8 cellular contexts compared by ENCODE assay signal in genomic region chr20:32457476-32457986, GRCh38.
DNase-seq lines count a peak whose midpoint lies in the region; ATAC-seq and TF ChIP-seq lines count a peak whose summit lies in the region.

No MANE protein-coding gene starts in this region.

- no peak overlapping the region for H4K5ac ChIP-seq in mesendoderm (ENCODE audit: low read length)

- peak overlapping the region; percentile 86 for H3K27ac Mint-ChIP-seq in activated naive CD4-positive, alpha-beta T cell treated with anti-CD3 and anti-CD28 coated beads, Interleukin-2, amount 50 U/mL, for 24 hours
- H3K27ac Mint-ChIP-seq in endodermal cell = peak overlapping the region; percentile 84

- H3K79me2 ChIP-seq in mesendoderm (ENCODE audit: control insufficient read depth, insufficient read depth, low read length) (no peaks in the 10 kb centered on the region), PC-9 (ENCODE audit: low read depth) (no peaks in the 10 kb centered on the region)

- no peak overlapping the region for H2AK5ac ChIP-seq in mesendoderm (ENCODE audit: low read length)

- peaks cover 11% of the 10 kb centered on the region for H4K20me1 ChIP-seq in PC-9 (ENCODE audit: insufficient read depth)

- H3K4me3 Mint-ChIP-seq in activated naive CD4-positive, alpha-beta T cell treated with anti-CD3 and anti-CD28 coated beads, Interleukin-2, amount 50 U/mL, for 24 hours = no peak overlapping the region
- H3K4me3 Mint-ChIP-seq in endodermal cell = peak overlapping the region; percentile 48

- no peak for DNase-seq in activated naive CD4-positive, alpha-beta T cell treated with Interleukin-2 at 50 U/mL for 16 hours
- DNase-seq in NT2/D1 (ENCODE audit: low read depth, low spot score) = peak; percentile 82
- peak; percentile 96 for DNase-seq in endodermal cell
- DNase-seq in mesendoderm = peak; percentile 92
- peak; percentile 57 to 65 for DNase-seq in uterus
- DNase-seq in PC-9 = no peak

- H3K4me1 ChIP-seq in NT2/D1 (ENCODE audit: insufficient read depth, insufficient read length) (peaks cover 20% of the 10 kb centered on the region), endodermal cell (ENCODE audit: control insufficient read depth, insufficient read depth, low read length) (peaks cover 12% of the 10 kb centered on the region), mesendoderm (ENCODE audit: control insufficient read depth, low read depth, low read length) (peaks cover 2% of the 10 kb centered on the region), uterus (peaks cover 0 to 10% of the 10 kb centered on the region in 2 donors), PC-9 (replicated peaks; ENCODE audit: insufficient read depth) (no peaks in the 10 kb centered on the region)

- H3K4me3 ChIP-seq in NT2/D1 (ENCODE audit: insufficient read length, low read depth) (peak overlapping the region; percentile 37), endodermal cell (ENCODE audit: low read length) (no peak overlapping the region), mesendoderm (ENCODE audit: low read length) (no peak overlapping the region), uterus (peak overlapping the region; percentile 33 to 44), PC-9 (no peak overlapping the region)

- H3K9me3 ChIP-seq in NT2/D1 (ENCODE audit: insufficient read depth, low read length) (no peaks in the 10 kb centered on the region), endodermal cell (ENCODE audit: control insufficient read depth, low read length) (no peaks in the 10 kb centered on the region), uterus (no peaks in the 10 kb centered on the region), PC-9 (ENCODE audit: insufficient read depth, low read depth) (no peaks in the 10 kb centered on the region)

- H3K4me1 Mint-ChIP-seq in activated naive CD4-positive, alpha-beta T cell treated with anti-CD3 and anti-CD28 coated beads, Interleukin-2, amount 50 U/mL, for 24 hours = peaks cover 8% of the 10 kb centered on the region
- peaks cover 15% of the 10 kb centered on the region for H3K4me1 Mint-ChIP-seq in endodermal cell

- no peak overlapping the region for H3K4ac ChIP-seq in mesendoderm (ENCODE audit: low read depth, low read length)

- no TSS peak for BruUV-seq in PC-9 (replicated peaks; lab: Mats Ljungman, UMichigan)

- peaks cover 43% of the 10 kb centered on the region for H3K36me3 ChIP-seq in NT2/D1 (ENCODE audit: insufficient read depth, insufficient read length, low read length)
- H3K36me3 ChIP-seq in endodermal cell (ENCODE audit: control insufficient read depth, insufficient read depth, low read length) = peaks cover 52% of the 10 kb centered on the region
- H3K36me3 ChIP-seq in mesendoderm (ENCODE audit: control insufficient read depth, insufficient read depth, low read length) = no peaks in the 10 kb centered on the region
- no peaks in the 10 kb centered on the region for H3K36me3 ChIP-seq in uterus
- no peaks in the 10 kb centered on the region for H3K36me3 ChIP-seq in PC-9 (ENCODE audit: low read depth)

- H2BK120ac ChIP-seq in mesendoderm (ENCODE audit: low read depth, low read length) = no peak overlapping the region

- CTCF ChIA-PET in PC-9 (lab: Charles Lee) = no interaction called here

- H4K8ac ChIP-seq in mesendoderm (ENCODE audit: low read depth, low read length) = no peak overlapping the region

- no peak overlapping the region for H3K18ac ChIP-seq in mesendoderm (ENCODE audit: low read length)

- H3K4me2 ChIP-seq in mesendoderm (ENCODE audit: low read length) = peak overlapping the region; percentile 71
- no peak overlapping the region for H3K4me2 ChIP-seq in PC-9

- H3K9ac ChIP-seq in NT2/D1 (ENCODE audit: insufficient read length, low read depth) = peak overlapping the region; percentile 67
- peak overlapping the region; percentile 51 for H3K9ac ChIP-seq in endodermal cell (ENCODE audit: extremely low read depth, low read length, poor library complexity, severe bottlenecking)
- peak overlapping the region; percentile 0 for H3K9ac ChIP-seq in mesendoderm (ENCODE audit: low read length)

- no peak overlapping the region for H3K56ac ChIP-seq in mesendoderm (ENCODE audit: low read length)

- H3K27me3 Mint-ChIP-seq in activated naive CD4-positive, alpha-beta T cell treated with anti-CD3 and anti-CD28 coated beads, Interleukin-2, amount 50 U/mL, for 24 hours = no peaks in the 10 kb centered on the region
- no peaks in the 10 kb centered on the region for H3K27me3 Mint-ChIP-seq in endodermal cell (ENCODE audit: insufficient read depth)

- no peak for TF ChIP-seq POLR2A in uterus (IDR thresholded peaks at IDR 0.05)

- no peaks in the 10 kb centered on the region for H3K9me3 Mint-ChIP-seq in activated naive CD4-positive, alpha-beta T cell treated with anti-CD3 and anti-CD28 coated beads, Interleukin-2, amount 50 U/mL, for 24 hours
- no peaks in the 10 kb centered on the region for H3K9me3 Mint-ChIP-seq in endodermal cell

- H3K79me1 ChIP-seq in mesendoderm (ENCODE audit: low read length) = no peaks in the 10 kb centered on the region

- 9 to 22% methylated on average over 11 to 29 of the region's 29 CpGs for WGBS in endodermal cell (ENCODE audit: insufficient coverage in 1 of 2, insufficient read length in 1 of 2), 2 experiments
- WGBS in mesendoderm (ENCODE audit: extremely low coverage, insufficient coverage, low lambda C conversion rate) = no CpG with 5 or more reads among the region's 29 CpGs

- H3K36me3 Mint-ChIP-seq in activated naive CD4-positive, alpha-beta T cell treated with anti-CD3 and anti-CD28 coated beads, Interleukin-2, amount 50 U/mL, for 24 hours = no peaks in the 10 kb centered on the region
- peaks cover 41% of the 10 kb centered on the region for H3K36me3 Mint-ChIP-seq in endodermal cell (ENCODE audit: low read depth)

- no peak overlapping the region for H2BK5ac ChIP-seq in mesendoderm (ENCODE audit: low read length)

- no peak for ATAC-seq in GM18873 (IDR thresholded peaks at IDR 0.05; ENCODE audit: low FRiP score, unreplicated experiment)

- H3F3A ChIP-seq in PC-9 (ENCODE audit: insufficient read depth, low read depth) = 0 out of 2 replicates have a peak, but pooled peaks cover 4% of the 10 kb centered on the region

- H3K27me3 ChIP-seq in NT2/D1 (ENCODE audit: insufficient read depth, insufficient read length) = no peaks in the 10 kb centered on the region
- no peaks in the 10 kb centered on the region for H3K27me3 ChIP-seq in endodermal cell (ENCODE audit: control insufficient read depth, insufficient read depth, low read length, poor library complexity, severe bottlenecking)
- H3K27me3 ChIP-seq in mesendoderm (ENCODE audit: insufficient read depth, low read length, poor library complexity) = no peaks in the 10 kb centered on the region
- H3K27me3 ChIP-seq in uterus = no peaks in the 10 kb centered on the region
- H3K27me3 ChIP-seq in PC-9 (ENCODE audit: insufficient read depth, low read depth) = no peaks in the 10 kb centered on the region

- no peak overlapping the region for H3K23ac ChIP-seq in mesendoderm (ENCODE audit: low read length)

- H3K27ac ChIP-seq in endodermal cell (ENCODE audit: low read depth, low read length) (peak overlapping the region; percentile 91), mesendoderm (ENCODE audit: low read depth, low read length) (peak overlapping the region; percentile 66), uterus (no peak overlapping the region), PC-9 (no peak overlapping the region)

- intact Hi-C loops in uterus (cut with DNase I; ENCODE audit: low total_unique reads) (no loop called here), PC-9 (cut with micrococcal nuclease; ENCODE audit: unreplicated experiment) (no loop called here)

- H2BK15ac ChIP-seq in mesendoderm (replicated peaks; ENCODE audit: low read depth) = no peak overlapping the region

- TF ChIP-seq CTCF in endodermal cell (conservative IDR thresholded peaks at IDR 0.05) (no peak), uterus (IDR thresholded peaks at IDR 0.05) (no peak), PC-9 (conservative IDR thresholded peaks at IDR 0.05) (no peak)

- POLR2A ChIA-PET in PC-9 (lab: Charles Lee; ENCODE audit: unreplicated experiment) = no interaction called here

- no peak overlapping the region for H2AFZ ChIP-seq in PC-9

- no peaks in the 10 kb centered on the region for H3K9me2 ChIP-seq in PC-9 (ENCODE audit: insufficient read depth)

Comparison
In these comparisons a context has a peak if more than half of its experiments do, and no peak if none do; other contexts are left out.
1. DNase-seq: peak in NT2/D1 (single experiment), endodermal cell (single experiment), mesendoderm (single experiment) and uterus (2 of 2); none in activated naive CD4-positive, alpha-beta T cell treated with Interleukin-2 at 50 U/mL for 16 hours (single experiment) and PC-9 (0 of 2).
2. H3K4me3 ChIP-seq: peak in NT2/D1 (single experiment) and uterus (2 of 2); none in endodermal cell (single experiment), mesendoderm (single experiment) and PC-9 (single experiment).
3. H3K9ac ChIP-seq: peak in every context shown above with its lines; median percentile 67 in NT2/D1; 51 in endodermal cell; 0 in mesendoderm.
4. H3K27ac ChIP-seq: peak in endodermal cell (single experiment) and mesendoderm (single experiment); none in uterus (0 of 2) and PC-9 (single experiment).